ENCODE assay signal across 1 cellular context in genomic region chr14:75906680-75907280, GRCh38.
A peak's percentile ranks its signal among the peaks of the same experiment; 100 is the strongest.
TF ChIP-seq lines count a peak whose summit lies in the region.

No MANE protein-coding gene starts in this region.

TF ChIP-seq in H1, 55 proteins besides CTCF, POLR2A, EP300 and RAD21 (continued from another document):
- TF ChIP-seq, protein P1, sequence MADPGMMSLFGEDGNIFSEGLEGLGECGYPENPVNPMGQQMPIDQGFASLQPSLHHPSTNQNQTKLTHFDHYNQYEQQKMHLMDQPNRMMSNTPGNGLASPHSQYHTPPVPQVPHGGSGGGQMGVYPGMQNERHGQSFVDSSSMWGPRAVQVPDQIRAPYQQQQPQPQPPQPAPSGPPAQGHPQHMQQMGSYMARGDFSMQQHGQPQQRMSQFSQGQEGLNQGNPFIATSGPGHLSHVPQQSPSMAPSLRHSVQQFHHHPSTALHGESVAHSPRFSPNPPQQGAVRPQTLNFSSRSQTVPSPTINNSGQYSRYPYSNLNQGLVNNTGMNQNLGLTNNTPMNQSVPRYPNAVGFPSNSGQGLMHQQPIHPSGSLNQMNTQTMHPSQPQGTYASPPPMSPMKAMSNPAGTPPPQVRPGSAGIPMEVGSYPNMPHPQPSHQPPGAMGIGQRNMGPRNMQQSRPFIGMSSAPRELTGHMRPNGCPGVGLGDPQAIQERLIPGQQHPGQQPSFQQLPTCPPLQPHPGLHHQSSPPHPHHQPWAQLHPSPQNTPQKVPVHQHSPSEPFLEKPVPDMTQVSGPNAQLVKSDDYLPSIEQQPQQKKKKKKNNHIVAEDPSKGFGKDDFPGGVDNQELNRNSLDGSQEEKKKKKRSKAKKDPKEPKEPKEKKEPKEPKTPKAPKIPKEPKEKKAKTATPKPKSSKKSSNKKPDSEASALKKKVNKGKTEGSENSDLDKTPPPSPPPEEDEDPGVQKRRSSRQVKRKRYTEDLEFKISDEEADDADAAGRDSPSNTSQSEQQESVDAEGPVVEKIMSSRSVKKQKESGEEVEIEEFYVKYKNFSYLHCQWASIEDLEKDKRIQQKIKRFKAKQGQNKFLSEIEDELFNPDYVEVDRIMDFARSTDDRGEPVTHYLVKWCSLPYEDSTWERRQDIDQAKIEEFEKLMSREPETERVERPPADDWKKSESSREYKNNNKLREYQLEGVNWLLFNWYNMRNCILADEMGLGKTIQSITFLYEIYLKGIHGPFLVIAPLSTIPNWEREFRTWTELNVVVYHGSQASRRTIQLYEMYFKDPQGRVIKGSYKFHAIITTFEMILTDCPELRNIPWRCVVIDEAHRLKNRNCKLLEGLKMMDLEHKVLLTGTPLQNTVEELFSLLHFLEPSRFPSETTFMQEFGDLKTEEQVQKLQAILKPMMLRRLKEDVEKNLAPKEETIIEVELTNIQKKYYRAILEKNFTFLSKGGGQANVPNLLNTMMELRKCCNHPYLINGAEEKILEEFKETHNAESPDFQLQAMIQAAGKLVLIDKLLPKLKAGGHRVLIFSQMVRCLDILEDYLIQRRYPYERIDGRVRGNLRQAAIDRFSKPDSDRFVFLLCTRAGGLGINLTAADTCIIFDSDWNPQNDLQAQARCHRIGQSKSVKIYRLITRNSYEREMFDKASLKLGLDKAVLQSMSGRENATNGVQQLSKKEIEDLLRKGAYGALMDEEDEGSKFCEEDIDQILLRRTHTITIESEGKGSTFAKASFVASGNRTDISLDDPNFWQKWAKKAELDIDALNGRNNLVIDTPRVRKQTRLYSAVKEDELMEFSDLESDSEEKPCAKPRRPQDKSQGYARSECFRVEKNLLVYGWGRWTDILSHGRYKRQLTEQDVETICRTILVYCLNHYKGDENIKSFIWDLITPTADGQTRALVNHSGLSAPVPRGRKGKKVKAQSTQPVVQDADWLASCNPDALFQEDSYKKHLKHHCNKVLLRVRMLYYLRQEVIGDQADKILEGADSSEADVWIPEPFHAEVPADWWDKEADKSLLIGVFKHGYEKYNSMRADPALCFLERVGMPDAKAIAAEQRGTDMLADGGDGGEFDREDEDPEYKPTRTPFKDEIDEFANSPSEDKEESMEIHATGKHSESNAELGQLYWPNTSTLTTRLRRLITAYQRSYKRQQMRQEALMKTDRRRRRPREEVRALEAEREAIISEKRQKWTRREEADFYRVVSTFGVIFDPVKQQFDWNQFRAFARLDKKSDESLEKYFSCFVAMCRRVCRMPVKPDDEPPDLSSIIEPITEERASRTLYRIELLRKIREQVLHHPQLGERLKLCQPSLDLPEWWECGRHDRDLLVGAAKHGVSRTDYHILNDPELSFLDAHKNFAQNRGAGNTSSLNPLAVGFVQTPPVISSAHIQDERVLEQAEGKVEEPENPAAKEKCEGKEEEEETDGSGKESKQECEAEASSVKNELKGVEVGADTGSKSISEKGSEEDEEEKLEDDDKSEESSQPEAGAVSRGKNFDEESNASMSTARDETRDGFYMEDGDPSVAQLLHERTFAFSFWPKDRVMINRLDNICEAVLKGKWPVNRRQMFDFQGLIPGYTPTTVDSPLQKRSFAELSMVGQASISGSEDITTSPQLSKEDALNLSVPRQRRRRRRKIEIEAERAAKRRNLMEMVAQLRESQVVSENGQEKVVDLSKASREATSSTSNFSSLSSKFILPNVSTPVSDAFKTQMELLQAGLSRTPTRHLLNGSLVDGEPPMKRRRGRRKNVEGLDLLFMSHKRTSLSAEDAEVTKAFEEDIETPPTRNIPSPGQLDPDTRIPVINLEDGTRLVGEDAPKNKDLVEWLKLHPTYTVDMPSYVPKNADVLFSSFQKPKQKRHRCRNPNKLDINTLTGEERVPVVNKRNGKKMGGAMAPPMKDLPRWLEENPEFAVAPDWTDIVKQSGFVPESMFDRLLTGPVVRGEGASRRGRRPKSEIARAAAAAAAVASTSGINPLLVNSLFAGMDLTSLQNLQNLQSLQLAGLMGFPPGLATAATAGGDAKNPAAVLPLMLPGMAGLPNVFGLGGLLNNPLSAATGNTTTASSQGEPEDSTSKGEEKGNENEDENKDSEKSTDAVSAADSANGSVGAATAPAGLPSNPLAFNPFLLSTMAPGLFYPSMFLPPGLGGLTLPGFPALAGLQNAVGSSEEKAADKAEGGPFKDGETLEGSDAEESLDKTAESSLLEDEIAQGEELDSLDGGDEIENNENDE (IDR thresholded peaks at IDR 0.05; ENCODE audit: insufficient replicate concordance, low read length): peak; percentile 56
- no peak for TF ChIP-seq BRCA1 (IDR thresholded peaks at IDR 0.05; ENCODE audit: low read depth, low read length)
TF ChIP-seq in H1: peak in this region for 2.
